ENCODE assay signal across 15 cellular contexts in the genomic region with DNA sequence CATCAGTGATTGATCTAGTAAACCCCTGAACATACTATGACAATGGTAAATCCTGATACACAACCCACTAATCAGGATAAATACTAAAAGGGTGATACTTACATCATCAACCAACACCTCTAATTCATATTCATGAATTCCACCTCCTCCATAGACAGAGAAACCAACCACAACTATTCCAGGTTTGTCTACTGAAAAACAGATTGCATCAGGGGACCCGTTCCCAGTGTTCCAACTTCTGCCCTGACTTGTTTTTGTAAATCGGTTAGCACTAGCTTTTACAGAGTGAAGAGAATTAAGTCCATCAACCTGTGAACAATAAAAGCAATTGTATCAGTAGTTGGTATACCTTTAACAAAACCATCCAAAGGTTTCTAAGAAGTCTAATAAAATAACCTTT.
DNase-seq lines count a peak whose midpoint lies in the region; ATAC-seq and TF ChIP-seq lines count a peak whose summit lies in the region.
"Had no signal": no experiment of that assay in that cellular context is flagged by ENCODE, and none has a peak within 500 bp of the region (broad histone marks: within the 10 kb centered on the region; RNA-seq: fewer than 3 reads in every experiment).

No MANE protein-coding gene starts in this region.

- H3K4me2 ChIP-seq in mammary epithelial cell (ENCODE audit: insufficient read depth, low read depth, low read length): peak overlapping the region; percentile 33
- H3K4me2 ChIP-seq: BLaER1 had no signal

- in situ Hi-C loops in mammary epithelial cell (cut with MboI; ENCODE audit: low sequenced_read_pairs in 2 of 2): no loop called here

- CTCF ChIA-PET in mammary epithelial cell (lab: Charles Lee; ENCODE audit: low non-redundant PET): no interaction called here

- peak; percentile 79 for DNase-seq in mammary epithelial cell
- no peak for DNase-seq in breast epithelium (ENCODE audit: low spot score in 2 of 2)
- peak; percentile 56 for DNase-seq in epithelial cell of prostate (ENCODE audit: low read depth, low spot score)
- peak; percentile 7 for DNase-seq in renal cortical epithelial cell (ENCODE audit: low read depth)
- DNase-seq in NCI-H1436 treated with DMSO at 0.1 percent for 48 hours (lab: John Stamatoyannopoulos, UW): no peak
- no peak for DNase-seq in activated T-cell treated with anti-CD3 and anti-CD28 coated beads, Interleukin-2, amount 50 U/mL, for 1 hour
- DNase-seq: 8988T; CD4-positive, alpha-beta memory T cell; DMS153; DMS79 treated with DMSO at 0.1 percent for 48 hours; GF-D8; GM23248 had no signal

- no peak for TF ChIP-seq EP300 in gastroesophageal sphincter (IDR thresholded peaks at IDR 0.05)

- H4K20me1 ChIP-seq in mammary epithelial cell (ENCODE audit: insufficient read depth, low read length): no peaks in the 10 kb centered on the region

- H3K36me3 ChIP-seq in mammary epithelial cell (ENCODE audit: insufficient read depth, low read length) (peaks cover 17% of the 10 kb centered on the region), breast epithelium (peaks cover 12% of the 10 kb centered on the region), gastroesophageal sphincter (peaks cover 12 to 92% of the 10 kb centered on the region in 2 donors)

- H3K27me3 ChIP-seq in mammary epithelial cell (ENCODE audit: insufficient read depth, low read length): no peaks in the 10 kb centered on the region
- H3K27me3 ChIP-seq in breast epithelium: no peaks in the 10 kb centered on the region
- no peaks in the 10 kb centered on the region for H3K27me3 ChIP-seq in gastroesophageal sphincter
- H3K27me3 ChIP-seq: BLaER1 had no signal

- intact Hi-C loops in mammary epithelial cell (cut with micrococcal nuclease) (loop anchor here (5.0 kb wide), 1 partner anchor 150 kb away; a partner anchor contains a TSS), breast epithelium (cut with DNase I; ENCODE audit: low total_unique reads) (no loop called here)

- no TSS peak for BruUV-seq in mammary epithelial cell (replicated peaks; lab: Mats Ljungman, UMichigan)

- WGBS in mammary epithelial cell (ENCODE audit: low coverage, missing lambda C conversion rate): 27% methylated on average over 2 of the region's 2 CpGs
- WGBS in gastroesophageal sphincter (ENCODE audit: low coverage in 1 of 2), 2 donors: 88 to 94% methylated on average over 2 of the region's 2 CpGs

- H3K79me2 ChIP-seq in mammary epithelial cell (ENCODE audit: insufficient read depth, low read length): no peaks in the 10 kb centered on the region

- TF ChIP-seq CTCF in mammary epithelial cell (conservative IDR thresholded peaks at IDR 0.05 in 1 of 2, IDR thresholded peaks at IDR 0.05 in 1 of 2; ENCODE audit: extremely low read depth in 1 of 2, insufficient read depth in 1 of 2, low read depth in 1 of 2, low read length in 2 of 2): no peak
- no peak for TF ChIP-seq CTCF in breast epithelium (IDR thresholded peaks at IDR 0.05)
- no peak for TF ChIP-seq CTCF in gastroesophageal sphincter (IDR thresholded peaks at IDR 0.05)

- H3K9ac ChIP-seq in mammary epithelial cell (ENCODE audit: insufficient read depth, low read length): no peak overlapping the region
- H3K9ac ChIP-seq: BLaER1, GM23248 had no signal

- H2AFZ ChIP-seq in mammary epithelial cell (ENCODE audit: low read depth, low read length): no peak overlapping the region
- H2AFZ ChIP-seq: GM23248 had no signal

- TF ChIP-seq POLR2A in breast epithelium (IDR thresholded peaks at IDR 0.05): no peak
- no peak for TF ChIP-seq POLR2A in gastroesophageal sphincter (IDR thresholded peaks at IDR 0.05)

- H3K27ac ChIP-seq in mammary epithelial cell (ENCODE audit: insufficient read depth, low read depth, low read length): no peak overlapping the region
- no peak overlapping the region for H3K27ac ChIP-seq in breast epithelium
- peak overlapping the region; percentile 52 for H3K27ac ChIP-seq in epithelial cell of prostate
- H3K27ac ChIP-seq in gastroesophageal sphincter: no peak overlapping the region
- H3K27ac ChIP-seq: BLaER1, GM23248 had no signal

- no peak for ATAC-seq in gastroesophageal sphincter

- H3K4me1 ChIP-seq in mammary epithelial cell (ENCODE audit: insufficient read depth, low read length) (peaks cover 7% of the 10 kb centered on the region), breast epithelium (no peaks in the 10 kb centered on the region), gastroesophageal sphincter (no peaks in the 10 kb centered on the region)
- H3K4me1 ChIP-seq: BLaER1, HAP-1 had no signal

- dilution Hi-C loops in mammary epithelial cell (cut with HindIII; ENCODE audit: low sequenced_read_pairs): no loop called here

- H3K9me3 ChIP-seq in mammary epithelial cell (replicated peaks; ENCODE audit: insufficient read depth, low read length) (no peaks in the 10 kb centered on the region), breast epithelium (no peaks in the 10 kb centered on the region), gastroesophageal sphincter (no peaks in the 10 kb centered on the region)
- H3K9me3 ChIP-seq: BLaER1, HAP-1 had no signal

- no peak overlapping the region for H3K4me3 ChIP-seq in mammary epithelial cell (replicated peaks in 1 of 3; ENCODE audit: insufficient read depth in 1 of 3, low read depth in 2 of 3, low read length in 3 of 3)
- no peak overlapping the region for H3K4me3 ChIP-seq in breast epithelium
- H3K4me3 ChIP-seq in gastroesophageal sphincter: no peak overlapping the region
- H3K4me3 ChIP-seq: BLaER1, GM23248, HAP-1 had no signal

Comparison
In these comparisons a context has a peak if more than half of its experiments do, and no peak if none do; other contexts are left out.
1. DNase-seq: peak in mammary epithelial cell (single experiment), epithelial cell of prostate (single experiment) and renal cortical epithelial cell (single experiment); none in breast epithelium (0 of 2), NCI-H1436 treated with DMSO at 0.1 percent for 48 hours (single experiment) and activated T-cell treated with anti-CD3 and anti-CD28 coated beads, Interleukin-2, amount 50 U/mL, for 1 hour (single experiment).